ENCODE assay signal across 13 cellular contexts in genomic region chr2:130228467-130229160, GRCh38. TPM values are rescaled to one million over a fixed set of nuclear protein-coding genes. Genes with fewer than 3 reads are reported as not detected.
DNase-seq lines count a peak whose midpoint lies in the region; ATAC-seq and TF ChIP-seq lines count a peak whose summit lies in the region.
"Not testable (repeated sequence)": the region's sequence is repeated elsewhere in the genome, so short reads cannot be mapped to it uniquely, and the experiment has no call there.
"Had no signal": no experiment of that assay in that cellular context is flagged by ENCODE, and none has a peak within 500 bp of the region (broad histone marks: within the 10 kb centered on the region; RNA-seq: fewer than 3 reads in every experiment).

No MANE protein-coding gene starts in this region.

- H3K4me1 ChIP-seq in psoas muscle, suprapubic skin: not testable (repeated sequence)

- H3K4me3 ChIP-seq in fibroblast of villous mesenchyme (ENCODE audit: low read depth, low read length): peak overlapping the region; percentile 61
- peak overlapping the region; percentile 60 for H3K4me3 ChIP-seq in psoas muscle
- peak overlapping the region; percentile 9 for H3K4me3 ChIP-seq in suprapubic skin

- H3K9me3 ChIP-seq in psoas muscle, suprapubic skin: not testable (repeated sequence)

- H3K9me3 Mint-ChIP-seq in Calu3 (ENCODE audit: low read depth, unreplicated experiment); T-helper 1 cell treated with Interleukin-12 subunit alpha and Interleukin-12 subunit beta and Interleukin-4 antibody, amounts not matched to agents 30 μg/mL and 1 μg/mL, for 36 hours; chondrocyte (ENCODE audit: low read depth): not testable (repeated sequence)

- H3K4me3 Mint-ChIP-seq in Calu3 (ENCODE audit: low read depth, unreplicated experiment): peak overlapping the region; percentile 91
- H3K4me3 Mint-ChIP-seq in T-helper 1 cell treated with Interleukin-12 subunit alpha and Interleukin-12 subunit beta and Interleukin-4 antibody, amounts not matched to agents 30 μg/mL and 1 μg/mL, for 36 hours: peak overlapping the region; percentile 7
- not testable (repeated sequence) for H3K4me3 Mint-ChIP-seq in chondrocyte (ENCODE audit: unreplicated experiment)

- not testable (repeated sequence) for BruUV-seq in Calu3 (replicated peaks; lab: Mats Ljungman, UMichigan)

- not testable (repeated sequence) for TF ChIP-seq EP300 in suprapubic skin (IDR thresholded peaks at IDR 0.05)

- not testable (repeated sequence) for DNase-seq in Calu3; fibroblast of villous mesenchyme (ENCODE audit: low read depth); psoas muscle; suprapubic skin (ENCODE audit: low spot score in 2 of 2)
- peak; percentile 75 for DNase-seq in chondrocyte (ENCODE audit: low spot score)

- WGBS in psoas muscle, 3 donors: 84 to 86% (median 86%) methylated on average over 56 to 69 of the region's 69 CpGs
- 68% methylated on average over 10 of the region's 69 CpGs for WGBS in suprapubic skin

- not testable (repeated sequence) for H3K27me3 Mint-ChIP-seq in Calu3 (ENCODE audit: unreplicated experiment); T-helper 1 cell treated with Interleukin-12 subunit alpha and Interleukin-12 subunit beta and Interleukin-4 antibody, amounts not matched to agents 30 μg/mL and 1 μg/mL, for 36 hours (ENCODE audit: low read depth)
- H3K27me3 Mint-ChIP-seq in chondrocyte (ENCODE audit: low read depth): peaks cover 24% of the 10 kb centered on the region

- not testable (repeated sequence) for H3K27ac ChIP-seq in psoas muscle, suprapubic skin

- not testable (repeated sequence) for H3K36me3 ChIP-seq in psoas muscle (ENCODE audit: insufficient read depth in 1 of 2, low read depth in 1 of 2); suprapubic skin

- peaks cover 16% of the 10 kb centered on the region for H3K4me1 Mint-ChIP-seq in Calu3 (ENCODE audit: low read depth, unreplicated experiment)
- H3K4me1 Mint-ChIP-seq in T-helper 1 cell treated with Interleukin-12 subunit alpha and Interleukin-12 subunit beta and Interleukin-4 antibody, amounts not matched to agents 30 μg/mL and 1 μg/mL, for 36 hours (ENCODE audit: low read depth); chondrocyte (ENCODE audit: low read depth): not testable (repeated sequence)

- intact Hi-C loops in Calu3 (cut with micrococcal nuclease; ENCODE audit: unreplicated experiment); psoas muscle (cut with DNase I): not testable (repeated sequence)

- H3K27me3 ChIP-seq in psoas muscle (ENCODE audit: insufficient read depth in 3 of 3, low read length in 2 of 3): not testable (repeated sequence)
- H3K27me3 ChIP-seq in suprapubic skin: peaks cover 23% of the 10 kb centered on the region

- H3K27ac Mint-ChIP-seq in Calu3 (ENCODE audit: unreplicated experiment); T-helper 1 cell treated with Interleukin-12 subunit alpha and Interleukin-12 subunit beta and Interleukin-4 antibody, amounts not matched to agents 30 μg/mL and 1 μg/mL, for 36 hours; chondrocyte (ENCODE audit: unreplicated experiment): not testable (repeated sequence)

- not testable (repeated sequence) for TF ChIP-seq POLR2A in suprapubic skin (IDR thresholded peaks at IDR 0.05)

- TF ChIP-seq CTCF in Calu3 (IDR thresholded peaks at IDR 0.05; ENCODE audit: unreplicated experiment); chondrocyte (IDR thresholded peaks at IDR 0.05); fibroblast of villous mesenchyme (IDR thresholded peaks at IDR 0.05; ENCODE audit: insufficient read depth, low read depth, low read length); psoas muscle (IDR thresholded peaks at IDR 0.05); suprapubic skin (IDR thresholded peaks at IDR 0.05): not testable (repeated sequence)

- ATAC-seq in psoas muscle: not testable (repeated sequence)

- CTCF ChIA-PET in Calu3 (lab: Charles Lee): interaction anchor here (0.7 kb wide), 1 partner anchor 13 kb away, joined by 5 read pairs; no protein-coding TSS in a partner anchor

- peaks cover 18% of the 10 kb centered on the region for H3K36me3 Mint-ChIP-seq in Calu3 (ENCODE audit: insufficient read depth, unreplicated experiment)
- H3K36me3 Mint-ChIP-seq in T-helper 1 cell treated with Interleukin-12 subunit alpha and Interleukin-12 subunit beta and Interleukin-4 antibody, amounts not matched to agents 30 μg/mL and 1 μg/mL, for 36 hours (ENCODE audit: low read depth); chondrocyte (ENCODE audit: low read depth): not testable (repeated sequence)

RNA-seq across cellular contexts. Expression of gene TUBA3E, which starts 30.4 kb away (rescaled TPM):
- total RNA-seq in Calu3 (2022): not detected in 2 replicates
- total RNA-seq in chondrocyte: not detected in 3 replicates
- total RNA-seq in fibroblast of villous mesenchyme: not detected in 2 replicates
- total RNA-seq in psoas muscle: not detected
- polyA plus RNA-seq in psoas muscle: under 1 TPM in 2 of 3 donors, not detected in 1; 0.01 to 0.04 TPM
- not detected for total RNA-seq in suprapubic skin
- total RNA-seq: A673; CD8-positive, alpha-beta T cell; G401; GM23248; HepG2 had no signal
- polyA plus RNA-seq: AG04450, GM23248, HepG2, IgD-negative memory B cell had no signal

RNA-seq across cellular contexts. Expression of gene MZT2B, which starts 46.6 kb away (rescaled TPM):
- total RNA-seq in Calu3 (2022): 230 and 265 TPM in 2 replicates
- total RNA-seq in chondrocyte: 255 to 269 TPM (median 260 TPM) in 3 replicates
- total RNA-seq in fibroblast of villous mesenchyme: 141 and 246 TPM in 2 replicates
- total RNA-seq in psoas muscle: 100 to 1,000 TPM; 109 to 160 (median 140) TPM
- 100 to 1,000 TPM in 2 of 3 donors, 10 to 100 TPM in 1; 65.3 to 107 (median 104) TPM for polyA plus RNA-seq in psoas muscle
- 100 to 1,000 TPM in 2 of 4 donors, 10 to 100 TPM in 2; 66.4 to 113 (median 103) TPM for total RNA-seq in suprapubic skin

RNA-seq across cellular contexts. Expression of gene SMPD4, which starts 47.2 kb away (rescaled TPM):
- total RNA-seq in Calu3 (2022) (90.1 and 97.8 TPM in 2 replicates), chondrocyte (50.7 to 67.1 TPM (median 58.3 TPM) in 3 replicates), fibroblast of villous mesenchyme (20.3 TPM in 2 replicates), psoas muscle (10 to 100 TPM; 17.7 to 26.1 (median 21.9) TPM), suprapubic skin (100 to 1,000 TPM in 1 of 4 donors, 10 to 100 TPM in 3; 52.7 to 140 (median 65.0) TPM)
- polyA plus RNA-seq in psoas muscle: 10 to 100 TPM; 15.7 to 29.8 (median 24.8) TPM

Comparison
In these comparisons a context has a peak if more than half of its experiments do, and no peak if none do; other contexts are left out.
1. H3K4me3 ChIP-seq: peak in every context shown above with its lines; median percentile 61 in fibroblast of villous mesenchyme; 60 in psoas muscle; 9 in suprapubic skin.